Comparison of ENCODE assay signal across 8 cellular contexts in genomic region chr12:55727643-55728184, GRCh38. TPM values are rescaled to one million over a fixed set of nuclear protein-coding genes. Genes with fewer than 3 reads are reported as not detected.
A peak's percentile ranks its signal among the peaks of the same experiment; 100 is the strongest.
DNase-seq lines count a peak whose midpoint lies in the region; ATAC-seq and TF ChIP-seq lines count a peak whose summit lies in the region.

No MANE protein-coding gene starts in this region.

- H3K27me3 ChIP-seq in tibial artery, result no peaks in the 10 kb centered on the region

- H3K27ac Mint-ChIP-seq in chondrocyte (ENCODE audit: unreplicated experiment), result peak overlapping the region; percentile 94

- H3K4me3 ChIP-seq in lower leg skin (ENCODE audit: low read depth, poor library complexity, severe bottlenecking) (peak overlapping the region; percentile 70), tibial artery (peak overlapping the region; percentile 92 to 97)

- H3K36me3 Mint-ChIP-seq in chondrocyte (ENCODE audit: low read depth), result peaks cover 27% of the 10 kb centered on the region

- intact Hi-C loops in lower leg skin (cut with DNase I; ENCODE audit: low total_unique reads) (no loop called here), tibial artery (cut with DNase I; ENCODE audit: low total_unique reads) (no loop called here)

- H3K9me3 ChIP-seq in tibial artery, result no peaks in the 10 kb centered on the region

- DNase-seq in DMS53 treated with DMSO at 0.1 percent for 48 hours (lab: John Stamatoyannopoulos, UW; ENCODE audit: unreplicated experiment) (peak; percentile 24), NCI-H226 (peak; percentile 94), chondrocyte (ENCODE audit: low spot score) (no peak), lower leg skin (ENCODE audit: low spot score in 2 of 2) (peak; percentile 73 to 96), tibial artery (peak; percentile 81 to 87), superior temporal gyrus (ENCODE audit: extremely low spot score) (no peak)
- DNase-seq in stimulated activated CD4-positive, alpha-beta T cell treated with anti-CD3 and anti-CD28 coated beads, Interleukin-2, amount 100 ng/mL, for 48 hours, result no peak

- WGBS in lower leg skin, 2 donors, result 6 to 8% methylated on average over 9 of the region's 9 CpGs

- TF ChIP-seq CTCF in chondrocyte (IDR thresholded peaks at IDR 0.05) (no peak), lower leg skin (IDR thresholded peaks at IDR 0.05) (no peak), tibial artery (IDR thresholded peaks at IDR 0.05) (no peak)

- peak overlapping the region; percentile 91 for H3K4me3 Mint-ChIP-seq in chondrocyte (ENCODE audit: unreplicated experiment)

- H3K27me3 Mint-ChIP-seq in chondrocyte (ENCODE audit: low read depth), result no peaks in the 10 kb centered on the region

- H3K9me3 Mint-ChIP-seq in chondrocyte (ENCODE audit: low read depth), result no peaks in the 10 kb centered on the region

- H3K36me3 ChIP-seq in tibial artery, result peaks cover 24 to 38% (median 35%) of the 10 kb centered on the region in 3 donors

- TF ChIP-seq POLR2A in lower leg skin (IDR thresholded peaks at IDR 0.05), result no peak

- H3K4me1 Mint-ChIP-seq in chondrocyte (ENCODE audit: low read depth), result peaks cover 50% of the 10 kb centered on the region

- H3K4me1 ChIP-seq in tibial artery, result peaks cover 0 to 63% (median 51%) of the 10 kb centered on the region in 4 donors

- H3K27ac ChIP-seq in tibial artery, result peak overlapping the region; percentile 98 to 99

- no peak for ATAC-seq in GM18520 (IDR thresholded peaks at IDR 0.05; ENCODE audit: unreplicated experiment)

RNA-seq across cellular contexts. Expression of gene CD63, which starts 1.1 kb away (rescaled TPM):
- 1,244 to 1,365 TPM (median 1,317 TPM) in 3 replicates for total RNA-seq in chondrocyte
- 100 to 1,000 TPM; 151 to 408 (median 196) TPM for total RNA-seq in lower leg skin

RNA-seq across cellular contexts. Expression of gene RDH5, which starts 7.5 kb away (rescaled TPM):
- total RNA-seq in chondrocyte, result 2.3 to 3.7 TPM (median 3.2 TPM) in 3 replicates
- total RNA-seq in lower leg skin, result 1 to 10 TPM; 2.5 to 8.9 (median 4.3) TPM

RNA-seq across cellular contexts. Expression of gene BLOC1S1, which starts 11.9 kb away (rescaled TPM):
- total RNA-seq in chondrocyte, result 67.3 to 78.4 TPM (median 77.2 TPM) in 3 replicates
- 100 to 1,000 TPM; 114 to 167 (median 138) TPM for total RNA-seq in lower leg skin

RNA-seq across cellular contexts. Expression of gene GDF11, which starts 15.2 kb away (rescaled TPM):
- total RNA-seq in chondrocyte, result 17.8 to 19.1 TPM (median 18.3 TPM) in 3 replicates
- total RNA-seq in lower leg skin, result 1 to 10 TPM in 1 of 4 donors, under 1 TPM in 3; 0.23 to 2.7 (median 0.57) TPM

RNA-seq across cellular contexts. Expression of gene ITGA7, which starts 20.0 kb away (rescaled TPM):
- total RNA-seq in chondrocyte, result 5.6 to 32.4 TPM (median 31.6 TPM) in 3 replicates
- 10 to 100 TPM; 11.0 to 20.9 (median 12.8) TPM for total RNA-seq in lower leg skin

Comparison
In these comparisons a context has a peak if more than half of its experiments do, and no peak if none do; other contexts are left out.
1. DNase-seq: peak in DMS53 treated with DMSO at 0.1 percent for 48 hours (single experiment), NCI-H226 (single experiment), lower leg skin (2 of 2) and tibial artery (2 of 2); none in chondrocyte (single experiment), superior temporal gyrus (single experiment) and stimulated activated CD4-positive, alpha-beta T cell treated with anti-CD3 and anti-CD28 coated beads, Interleukin-2, amount 100 ng/mL, for 48 hours (0 of 2).